23 cellular contexts compared by ENCODE assay signal in the genomic region with DNA sequence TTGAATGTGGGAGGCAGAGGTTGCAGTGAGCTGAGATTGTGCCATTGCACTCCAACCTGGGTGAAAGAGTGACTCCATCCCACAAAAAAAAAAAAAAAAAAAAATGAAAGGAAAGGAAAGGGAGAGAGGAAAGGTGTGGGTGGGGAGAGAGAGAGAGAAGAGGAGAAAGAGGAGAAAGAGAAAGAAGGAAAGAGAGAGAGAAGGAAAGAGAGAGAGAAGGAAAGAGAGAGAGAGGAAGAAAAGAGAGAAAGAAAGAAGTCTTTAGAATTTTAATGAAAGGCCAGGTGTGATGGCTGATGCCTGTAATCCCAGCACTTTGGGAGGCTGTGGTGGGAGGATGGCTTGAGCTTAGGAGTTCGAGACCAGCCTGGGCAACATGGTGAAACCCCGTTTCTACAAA.
"Had no signal": no experiment of that assay in that cellular context is flagged by ENCODE, and none has a peak within 500 bp of the region (broad histone marks: within the 10 kb centered on the region; RNA-seq: fewer than 3 reads in every experiment).

No MANE protein-coding gene starts in this region.

- H3K27ac ChIP-seq: cardiac muscle cell, heart right ventricle, parathyroid adenoma, right lobe of liver, thoracic aorta, upper lobe of right lung, VCaP had no signal

- H3K36me3 Mint-ChIP-seq: activated CD8-positive, alpha-beta memory T cell treated with anti-CD3 and anti-CD28 coated beads, Interleukin-2, amount 10 ng/mL, durations not matched to agents 7 days and 5 days; activated naive CD4-positive, alpha-beta T cell treated with anti-CD3 and anti-CD28 coated beads, Interleukin-2, amount 10 ng/mL, durations not matched to agents 7 days and 5 days had no signal

- H3K27ac Mint-ChIP-seq: activated CD4-positive, alpha-beta T cell treated with anti-CD3 and anti-CD28 coated beads, Interleukin-2, amount 10 ng/mL, durations not matched to agents 7 days and 5 days; activated CD8-positive, alpha-beta memory T cell treated with anti-CD3 and anti-CD28 coated beads, Interleukin-2, amount 10 ng/mL, durations not matched to agents 7 days and 5 days; activated CD8-positive, alpha-beta T cell treated with anti-CD3 and anti-CD28 coated beads for 36 hours; activated naive CD4-positive, alpha-beta T cell treated with anti-CD3 and anti-CD28 coated beads, Interleukin-2, amount 10 ng/mL, durations not matched to agents 7 days and 5 days; dendritic cell treated with granulocyte-macrophage colony-stimulating factor and Interleukin-4, amounts not matched to agents 40 ng/mL and 50 ng/mL, for 4 days had no signal

- DNase-seq: activated CD4-positive, alpha-beta T cell treated with anti-CD3 and anti-CD28 coated beads, Interleukin-2, amount 10 ng/mL, durations not matched to agents 7 days and 5 days; activated CD8-positive, alpha-beta memory T cell treated with anti-CD3 and anti-CD28 coated beads, Interleukin-2, amount 10 ng/mL, durations not matched to agents 7 days and 5 days; activated CD8-positive, alpha-beta T cell treated with anti-CD3 and anti-CD28 coated beads for 36 hours; activated naive CD4-positive, alpha-beta T cell treated with anti-CD3 and anti-CD28 coated beads, Interleukin-2, amount 10 ng/mL, durations not matched to agents 7 days and 5 days; activated T-cell treated with anti-CD3 and anti-CD28 coated beads for 4 hours; amygdala; effector CD4-positive, alpha-beta T cell; heart right ventricle; islet precursor cell; left cardiac atrium; nucleus accumbens; right lobe of liver; small intestine; stimulated activated CD4-positive, alpha-beta T cell treated with anti-CD3 and anti-CD28 coated beads, Interleukin-2, amount 100 ng/mL, for 24 hours; stimulated activated naive CD4-positive, alpha-beta T cell treated with Interleukin-2 at 50 U/mL for 16 hours; upper lobe of right lung had no signal

- H3K36me3 ChIP-seq: cardiac muscle cell, heart right ventricle, right lobe of liver, thoracic aorta, upper lobe of right lung had no signal

- H3K27me3 ChIP-seq: cardiac muscle cell, right lobe of liver, upper lobe of right lung had no signal

- H3K4me3 Mint-ChIP-seq: activated CD4-positive, alpha-beta T cell treated with anti-CD3 and anti-CD28 coated beads, Interleukin-2, amount 10 ng/mL, durations not matched to agents 7 days and 5 days; activated CD8-positive, alpha-beta memory T cell treated with anti-CD3 and anti-CD28 coated beads, Interleukin-2, amount 10 ng/mL, durations not matched to agents 7 days and 5 days; activated CD8-positive, alpha-beta T cell treated with anti-CD3 and anti-CD28 coated beads for 36 hours; activated naive CD4-positive, alpha-beta T cell treated with anti-CD3 and anti-CD28 coated beads, Interleukin-2, amount 10 ng/mL, durations not matched to agents 7 days and 5 days; dendritic cell treated with granulocyte-macrophage colony-stimulating factor and Interleukin-4, amounts not matched to agents 40 ng/mL and 50 ng/mL, for 4 days had no signal

- H3K4me3 ChIP-seq: cardiac muscle cell, heart right ventricle, right lobe of liver, thoracic aorta, upper lobe of right lung had no signal

- ATAC-seq: activated CD4-positive, CD25-positive, alpha-beta regulatory T cell treated with anti-CD3 and anti-CD28 coated beads, Interleukin-2, amount 50 U/mL, for 24 hours; activated CD8-positive, alpha-beta memory T cell treated with anti-CD3 and anti-CD28 coated beads, Interleukin-2, amount 10 ng/mL, durations not matched to agents 7 days and 5 days; activated CD8-positive, alpha-beta T cell treated with anti-CD3 and anti-CD28 coated beads for 36 hours; heart right ventricle; left cardiac atrium; upper lobe of right lung had no signal

- H3K79me2 ChIP-seq: parathyroid adenoma had no signal

- H3K9me3 ChIP-seq: heart right ventricle, right lobe of liver, thoracic aorta, upper lobe of right lung had no signal

- H3K9me3 Mint-ChIP-seq: activated CD4-positive, alpha-beta T cell treated with anti-CD3 and anti-CD28 coated beads, Interleukin-2, amount 10 ng/mL, durations not matched to agents 7 days and 5 days; activated CD8-positive, alpha-beta T cell treated with anti-CD3 and anti-CD28 coated beads for 36 hours; activated naive CD4-positive, alpha-beta T cell treated with anti-CD3 and anti-CD28 coated beads, Interleukin-2, amount 10 ng/mL, durations not matched to agents 7 days and 5 days; dendritic cell treated with granulocyte-macrophage colony-stimulating factor and Interleukin-4, amounts not matched to agents 40 ng/mL and 50 ng/mL, for 4 days had no signal

- FAIRE-seq: endometrium, small intestine had no signal

- H2AFZ ChIP-seq: parathyroid adenoma had no signal

- H3K9ac ChIP-seq: parathyroid adenoma had no signal

- H3K27me3 Mint-ChIP-seq: activated CD8-positive, alpha-beta T cell treated with anti-CD3 and anti-CD28 coated beads for 36 hours had no signal
